In the genomic region with DNA sequence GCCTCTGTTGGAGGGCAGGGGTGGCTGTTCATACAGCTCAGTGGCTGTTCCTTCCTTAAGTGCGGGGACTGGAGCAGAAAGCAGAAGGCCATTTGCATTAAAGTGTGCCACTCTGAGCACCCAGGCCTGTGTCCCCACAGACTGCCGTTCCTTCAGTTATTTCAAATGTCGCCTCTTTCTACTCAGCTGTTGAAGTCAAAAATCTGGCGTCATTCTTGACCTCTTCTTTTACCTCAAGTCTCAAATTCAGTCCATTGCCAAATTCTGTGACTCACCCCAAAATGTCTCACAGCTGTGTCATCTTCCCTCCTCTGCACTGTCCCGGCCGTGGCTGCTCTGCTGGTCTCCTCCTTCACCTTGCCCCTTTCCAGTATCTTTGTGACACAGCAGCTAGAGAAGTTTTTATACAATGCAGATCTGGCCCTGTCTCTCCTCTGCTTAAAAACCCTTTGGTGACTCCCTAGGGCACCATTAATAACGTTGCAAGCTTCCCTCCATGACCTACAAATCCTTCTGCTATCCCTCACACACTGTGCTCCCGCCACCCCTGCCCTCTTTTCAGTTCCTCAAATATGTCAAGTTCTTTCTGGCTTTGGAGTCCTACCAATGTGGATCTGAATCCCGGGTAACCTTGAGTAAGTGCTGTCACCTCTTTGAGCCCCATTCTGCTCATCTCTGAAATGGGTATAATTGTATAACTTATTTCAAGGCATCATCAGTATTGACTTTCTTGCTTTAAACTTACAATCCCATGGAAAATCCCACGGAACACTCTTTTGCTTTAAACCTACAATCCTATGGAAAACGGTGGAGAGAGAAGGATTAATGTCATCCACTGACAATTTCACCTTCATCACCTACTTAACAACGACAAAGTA, we compare ENCODE assay signal across 13 cellular contexts.
DNase-seq lines count a peak whose midpoint lies in the region; ATAC-seq and TF ChIP-seq lines count a peak whose summit lies in the region.
"Had no signal": no experiment of that assay in that cellular context is flagged by ENCODE, and none has a peak within 500 bp of the region (broad histone marks: within the 10 kb centered on the region; RNA-seq: fewer than 3 reads in every experiment).

No MANE protein-coding gene starts in this region.

- H3K27ac Mint-ChIP-seq in activated B cell treated with CpG ODN at 0.5 μM for 24 hours = peak overlapping the region; percentile 3
- H3K27ac Mint-ChIP-seq: T-helper 2 cell treated with Interferon-gamma antibody and Interleukin-4, amounts not matched to agents 5 μg/mL and 100 μg/mL, for 36 hours had no signal

- no peaks in the 10 kb centered on the region for H3K27me3 ChIP-seq in AG04450 (ENCODE audit: control insufficient read depth, insufficient read depth, low read length)

- TF ChIP-seq CTCF in AG04450 (IDR thresholded peaks at IDR 0.05; ENCODE audit: low read depth, low read length) (no peak), activated B cell treated with CpG ODN at 0.5 μM for 24 hours (IDR thresholded peaks at IDR 0.05) (no peak)

- ATAC-seq in activated B cell treated with CpG ODN at 0.5 μM for 24 hours (ENCODE audit: low read depth) (peak; percentile 81), HG03439 (IDR thresholded peaks at IDR 0.05; ENCODE audit: unreplicated experiment) (no peak)

- H3K36me3 Mint-ChIP-seq in activated B cell treated with CpG ODN at 0.5 μM for 24 hours (ENCODE audit: low read depth) = no peaks in the 10 kb centered on the region

- peaks cover 33% of the 10 kb centered on the region for H3K4me1 Mint-ChIP-seq in activated B cell treated with CpG ODN at 0.5 μM for 24 hours

- H3K27me3 Mint-ChIP-seq in activated B cell treated with CpG ODN at 0.5 μM for 24 hours = no peaks in the 10 kb centered on the region

- CTCF ChIA-PET in AG04450 (lab: Charles Lee) = interaction anchor here (1.1 kb wide), 1 partner anchor 258 kb away, joined by 3 read pairs; no protein-coding TSS in a partner anchor
- CTCF ChIA-PET in activated B cell treated with CpG ODN at 0.5 μM for 24 hours (lab: Charles Lee) = no interaction called here

- intact Hi-C loops in activated B cell treated with CpG ODN at 0.5 μM for 24 hours (cut with micrococcal nuclease) = no loop called here

- no peak overlapping the region for H3K27ac ChIP-seq in AG04450 (ENCODE audit: low read depth, low read length)

- H3K9me3 Mint-ChIP-seq in activated B cell treated with CpG ODN at 0.5 μM for 24 hours = no peaks in the 10 kb centered on the region
- H3K9me3 Mint-ChIP-seq: nephron; T-helper 2 cell treated with Interferon-gamma antibody and Interleukin-4, amounts not matched to agents 5 μg/mL and 100 μg/mL, for 36 hours had no signal

- H3K4me3 ChIP-seq in AG04450 (ENCODE audit: low read depth, low read length) = no peak overlapping the region

- no peak overlapping the region for H3K4me3 Mint-ChIP-seq in activated B cell treated with CpG ODN at 0.5 μM for 24 hours
- H3K4me3 Mint-ChIP-seq: nephron; T-helper 2 cell treated with Interferon-gamma antibody and Interleukin-4, amounts not matched to agents 5 μg/mL and 100 μg/mL, for 36 hours had no signal

- DNase-seq in AG04450 (ENCODE audit: low read depth, low spot score) (peak; percentile 52), HT1080 (ENCODE audit: low read depth) (peak; percentile 87), activated B cell treated with CpG ODN at 0.5 μM for 24 hours (no peak), glomerular visceral epithelial cell (ENCODE audit: extremely low spot score) (peak; percentile 50), GOT3 (lab: John Stamatoyannopoulos, UW) (no peak), NK-92 (lab: John Stamatoyannopoulos, UW; ENCODE audit: unreplicated experiment) (no peak)
- DNase-seq in activated CD8-positive, alpha-beta memory T cell treated with anti-CD3 and anti-CD28 coated beads, Interleukin-2, amount 50 U/mL, for 4 hours = no peak
- DNase-seq: activated naive CD4-positive, alpha-beta T cell; COR-L47; NCI-H1694 had no signal

- POLR2A ChIA-PET in AG04450 (lab: Yijun Ruan, JAX) (interaction anchor here (0.7 kb wide), 1 partner anchor 537 kb away, joined by 3 read pairs; no protein-coding TSS in a partner anchor), activated B cell treated with CpG ODN at 0.5 μM for 24 hours (lab: Charles Lee) (no interaction called here)

- no peaks in the 10 kb centered on the region for H3K9me3 ChIP-seq in AG04450 (ENCODE audit: control insufficient read depth, insufficient read depth, low read length)

Comparison
In these comparisons a context has a peak if more than half of its experiments do, and no peak if none do; other contexts are left out.
1. DNase-seq: peak in AG04450 (single experiment), HT1080 (single experiment) and glomerular visceral epithelial cell (single experiment); none in activated B cell treated with CpG ODN at 0.5 μM for 24 hours (single experiment), GOT3 (single experiment), activated CD8-positive, alpha-beta memory T cell treated with anti-CD3 and anti-CD28 coated beads, Interleukin-2, amount 50 U/mL, for 4 hours (single experiment) and NK-92 (single experiment).